ENCODE assay signal across 1 cellular context in genomic region chr7:37248396-37248836, GRCh38.
TF ChIP-seq lines count a peak whose summit lies in the region.

No MANE protein-coding gene starts in this region.

TF ChIP-seq in WTC11, 78 proteins besides CTCF, POLR2A, EP300 and RAD21 (continued from another document):
- TF ChIP-seq MAX (CRISPR knock-in tag; IDR thresholded peaks at IDR 0.05) (no peak; the same call in 1 of the 2 replicates), ZNF532 (CRISPR knock-in tag; IDR thresholded peaks at IDR 0.05; ENCODE audit: borderline replicate concordance) (peak; percentile 34; the same call in 1 of the 2 replicates), IRF2 (CRISPR knock-in tag; IDR thresholded peaks at IDR 0.05; ENCODE audit: borderline replicate concordance, low read depth) (no peak), ZBTB21 (CRISPR knock-in tag; IDR thresholded peaks at IDR 0.05; ENCODE audit: borderline replicate concordance) (no peak), MXD4 (CRISPR knock-in tag; IDR thresholded peaks at IDR 0.05; ENCODE audit: borderline replicate concordance) (no peak), NFYB (CRISPR knock-in tag; conservative IDR thresholded peaks at IDR 0.05; ENCODE audit: low read depth) (no peak), SOX15 (CRISPR knock-in tag; IDR thresholded peaks at IDR 0.05) (no peak), ZNF423 (CRISPR knock-in tag; IDR thresholded peaks at IDR 0.05) (peak; percentile 69; the same call in 1 of the 2 replicates), ZNF396 (CRISPR knock-in tag; IDR thresholded peaks at IDR 0.05; ENCODE audit: borderline replicate concordance) (no peak), ZNF263 (CRISPR knock-in tag; IDR thresholded peaks at IDR 0.05; ENCODE audit: low read depth) (no peak)
- TF ChIP-seq, protein P1, sequence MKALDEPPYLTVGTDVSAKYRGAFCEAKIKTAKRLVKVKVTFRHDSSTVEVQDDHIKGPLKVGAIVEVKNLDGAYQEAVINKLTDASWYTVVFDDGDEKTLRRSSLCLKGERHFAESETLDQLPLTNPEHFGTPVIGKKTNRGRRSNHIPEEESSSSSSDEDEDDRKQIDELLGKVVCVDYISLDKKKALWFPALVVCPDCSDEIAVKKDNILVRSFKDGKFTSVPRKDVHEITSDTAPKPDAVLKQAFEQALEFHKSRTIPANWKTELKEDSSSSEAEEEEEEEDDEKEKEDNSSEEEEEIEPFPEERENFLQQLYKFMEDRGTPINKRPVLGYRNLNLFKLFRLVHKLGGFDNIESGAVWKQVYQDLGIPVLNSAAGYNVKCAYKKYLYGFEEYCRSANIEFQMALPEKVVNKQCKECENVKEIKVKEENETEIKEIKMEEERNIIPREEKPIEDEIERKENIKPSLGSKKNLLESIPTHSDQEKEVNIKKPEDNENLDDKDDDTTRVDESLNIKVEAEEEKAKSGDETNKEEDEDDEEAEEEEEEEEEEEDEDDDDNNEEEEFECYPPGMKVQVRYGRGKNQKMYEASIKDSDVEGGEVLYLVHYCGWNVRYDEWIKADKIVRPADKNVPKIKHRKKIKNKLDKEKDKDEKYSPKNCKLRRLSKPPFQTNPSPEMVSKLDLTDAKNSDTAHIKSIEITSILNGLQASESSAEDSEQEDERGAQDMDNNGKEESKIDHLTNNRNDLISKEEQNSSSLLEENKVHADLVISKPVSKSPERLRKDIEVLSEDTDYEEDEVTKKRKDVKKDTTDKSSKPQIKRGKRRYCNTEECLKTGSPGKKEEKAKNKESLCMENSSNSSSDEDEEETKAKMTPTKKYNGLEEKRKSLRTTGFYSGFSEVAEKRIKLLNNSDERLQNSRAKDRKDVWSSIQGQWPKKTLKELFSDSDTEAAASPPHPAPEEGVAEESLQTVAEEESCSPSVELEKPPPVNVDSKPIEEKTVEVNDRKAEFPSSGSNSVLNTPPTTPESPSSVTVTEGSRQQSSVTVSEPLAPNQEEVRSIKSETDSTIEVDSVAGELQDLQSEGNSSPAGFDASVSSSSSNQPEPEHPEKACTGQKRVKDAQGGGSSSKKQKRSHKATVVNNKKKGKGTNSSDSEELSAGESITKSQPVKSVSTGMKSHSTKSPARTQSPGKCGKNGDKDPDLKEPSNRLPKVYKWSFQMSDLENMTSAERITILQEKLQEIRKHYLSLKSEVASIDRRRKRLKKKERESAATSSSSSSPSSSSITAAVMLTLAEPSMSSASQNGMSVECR (CRISPR knock-in tag; IDR thresholded peaks at IDR 0.05; ENCODE audit: borderline replicate concordance): no peak
- TF ChIP-seq, protein P2, sequence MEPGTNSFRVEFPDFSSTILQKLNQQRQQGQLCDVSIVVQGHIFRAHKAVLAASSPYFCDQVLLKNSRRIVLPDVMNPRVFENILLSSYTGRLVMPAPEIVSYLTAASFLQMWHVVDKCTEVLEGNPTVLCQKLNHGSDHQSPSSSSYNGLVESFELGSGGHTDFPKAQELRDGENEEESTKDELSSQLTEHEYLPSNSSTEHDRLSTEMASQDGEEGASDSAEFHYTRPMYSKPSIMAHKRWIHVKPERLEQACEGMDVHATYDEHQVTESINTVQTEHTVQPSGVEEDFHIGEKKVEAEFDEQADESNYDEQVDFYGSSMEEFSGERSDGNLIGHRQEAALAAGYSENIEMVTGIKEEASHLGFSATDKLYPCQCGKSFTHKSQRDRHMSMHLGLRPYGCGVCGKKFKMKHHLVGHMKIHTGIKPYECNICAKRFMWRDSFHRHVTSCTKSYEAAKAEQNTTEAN (CRISPR knock-in tag; IDR thresholded peaks at IDR 0.05): no peak
